ENCODE assay signal across 15 cellular contexts in genomic region chr1:226730064-226730463, GRCh38. TPM values are rescaled to one million over a fixed set of nuclear protein-coding genes. Genes with fewer than 3 reads are reported as not detected.
DNase-seq lines count a peak whose midpoint lies in the region; ATAC-seq and TF ChIP-seq lines count a peak whose summit lies in the region.
"Had no signal": no experiment of that assay in that cellular context is flagged by ENCODE, and none has a peak within 500 bp of the region (broad histone marks: within the 10 kb centered on the region; RNA-seq: fewer than 3 reads in every experiment).

No MANE protein-coding gene starts in this region.

- H3K79me2 ChIP-seq in SU-DHL-6 (ENCODE audit: insufficient read depth, low read length) (peaks cover 100% of the 10 kb centered on the region), SK-N-SH (ENCODE audit: insufficient read depth) (no peaks in the 10 kb centered on the region)

- WGBS in SK-N-SH (ENCODE audit: low lambda C conversion rate) = 89% methylated on average over 1 of the region's 1 CpG

- no peak overlapping the region for H3K9ac ChIP-seq in SU-DHL-6 (ENCODE audit: low read length)
- no peak overlapping the region for H3K9ac ChIP-seq in SK-N-SH

- H3K27ac Mint-ChIP-seq in activated CD4-positive, alpha-beta T cell treated with anti-CD3 and anti-CD28 coated beads for 36 hours = peak overlapping the region; percentile 97
- H3K27ac Mint-ChIP-seq in effector memory CD8-positive, alpha-beta T cell = peak overlapping the region; percentile 89 to 93
- H3K27ac Mint-ChIP-seq in stimulated activated effector memory CD8-positive, alpha-beta T cell treated with anti-CD3 and anti-CD28 coated beads, Interleukin-12 subunit alpha, Interleukin-12 subunit beta, amount 100 ng/mL, for 72 hours = peak overlapping the region; percentile 78
- H3K27ac Mint-ChIP-seq: HFFc6 had no signal

- H3K9me2 ChIP-seq in SU-DHL-6 (replicated peaks; ENCODE audit: insufficient read depth, low read length) (no peaks in the 10 kb centered on the region), SK-N-SH (no peaks in the 10 kb centered on the region)

- peak overlapping the region; percentile 88 for H3K4me3 Mint-ChIP-seq in activated CD4-positive, alpha-beta T cell treated with anti-CD3 and anti-CD28 coated beads for 36 hours
- peak overlapping the region; percentile 87 to 97 for H3K4me3 Mint-ChIP-seq in effector memory CD8-positive, alpha-beta T cell
- peak overlapping the region; percentile 81 for H3K4me3 Mint-ChIP-seq in stimulated activated effector memory CD8-positive, alpha-beta T cell treated with anti-CD3 and anti-CD28 coated beads, Interleukin-12 subunit alpha, Interleukin-12 subunit beta, amount 100 ng/mL, for 72 hours
- H3K4me3 Mint-ChIP-seq: HFFc6 had no signal

- H3K27me3 Mint-ChIP-seq in activated CD4-positive, alpha-beta T cell treated with anti-CD3 and anti-CD28 coated beads for 36 hours = no peaks in the 10 kb centered on the region
- no peaks in the 10 kb centered on the region for H3K27me3 Mint-ChIP-seq in effector memory CD8-positive, alpha-beta T cell

- no peaks in the 10 kb centered on the region for H3K27me3 ChIP-seq in SU-DHL-6 (ENCODE audit: low read length)
- H3K27me3 ChIP-seq in SK-N-SH (ENCODE audit: insufficient read depth) = no peaks in the 10 kb centered on the region

- POLR2A ChIA-PET in activated CD4-positive, alpha-beta T cell treated with anti-CD3 and anti-CD28 coated beads for 36 hours (lab: Charles Lee) = interaction anchor here (1.0 kb wide), 1 partner anchor 68 kb away, joined by 3 read pairs; no protein-coding TSS in a partner anchor
- POLR2A ChIA-PET in SK-N-SH (lab: Yijun Ruan, JAX) = no interaction called here

- no peak for TF ChIP-seq RAD21 in SK-N-SH (IDR thresholded peaks at IDR 0.05; ENCODE audit: low read length)

- H3K9me3 ChIP-seq in SU-DHL-6 (ENCODE audit: insufficient read depth, low read length) (no peaks in the 10 kb centered on the region), SK-N-SH (no peaks in the 10 kb centered on the region)

- no peak for TF ChIP-seq EP300 in SK-N-SH (IDR thresholded peaks at IDR 0.05; ENCODE audit: borderline replicate concordance in 1 of 2, low read depth in 1 of 2, low read length in 1 of 2)

- peaks cover 84% of the 10 kb centered on the region for H3K4me1 Mint-ChIP-seq in activated CD4-positive, alpha-beta T cell treated with anti-CD3 and anti-CD28 coated beads for 36 hours
- H3K4me1 Mint-ChIP-seq in effector memory CD8-positive, alpha-beta T cell (ENCODE audit: low read depth in 2 of 2) = peaks cover 81 to 87% of the 10 kb centered on the region in 2 donors
- H3K4me1 Mint-ChIP-seq in stimulated activated effector memory CD8-positive, alpha-beta T cell treated with anti-CD3 and anti-CD28 coated beads, Interleukin-12 subunit alpha, Interleukin-12 subunit beta, amount 100 ng/mL, for 72 hours = peaks cover 94% of the 10 kb centered on the region

- H3K36me3 Mint-ChIP-seq in activated CD4-positive, alpha-beta T cell treated with anti-CD3 and anti-CD28 coated beads for 36 hours (ENCODE audit: low read depth) = peaks cover 80% of the 10 kb centered on the region
- H3K36me3 Mint-ChIP-seq in effector memory CD8-positive, alpha-beta T cell (ENCODE audit: insufficient read depth) = peaks cover 69% of the 10 kb centered on the region
- peaks cover 99% of the 10 kb centered on the region for H3K36me3 Mint-ChIP-seq in stimulated activated effector memory CD8-positive, alpha-beta T cell treated with anti-CD3 and anti-CD28 coated beads, Interleukin-12 subunit alpha, Interleukin-12 subunit beta, amount 100 ng/mL, for 72 hours

- TF ChIP-seq CTCF in SU-DHL-6 (IDR thresholded peaks at IDR 0.05; ENCODE audit: insufficient read depth, low read length, poor library complexity, severe bottlenecking) = no peak
- no peak for TF ChIP-seq CTCF in SK-N-SH (IDR thresholded peaks at IDR 0.05)

- H2AFZ ChIP-seq in SU-DHL-6 (ENCODE audit: low read depth, low read length, severe bottlenecking) = no peak overlapping the region
- no peak overlapping the region for H2AFZ ChIP-seq in SK-N-SH (ENCODE audit: low read depth)

- peak overlapping the region; percentile 96 for H3K4me2 ChIP-seq in SU-DHL-6 (ENCODE audit: low read depth, low read length, poor library complexity, severe bottlenecking)
- no peak overlapping the region for H3K4me2 ChIP-seq in SK-N-SH

- H3K36me3 ChIP-seq in SU-DHL-6 (ENCODE audit: low read length) (peaks cover 24% of the 10 kb centered on the region; the same call in 1 of the 2 replicates), SK-N-SH (replicated peaks in 1 of 2; ENCODE audit: control insufficient read depth in 1 of 2, insufficient read depth in 2 of 2, low read length in 1 of 2) (peaks cover 0 to 3% of the 10 kb centered on the region in 2 experiments)

- intact Hi-C loops in activated CD4-positive, alpha-beta T cell treated with anti-CD3 and anti-CD28 coated beads for 36 hours (cut with DNase I, micrococcal nuclease) = loop anchor here in 1 of 2 experiments (10.0 kb wide), 1 partner anchor 665 kb away; the partner anchor contains the start of gene H3-3A

- CTCF ChIA-PET in activated CD4-positive, alpha-beta T cell treated with anti-CD3 and anti-CD28 coated beads for 36 hours (lab: Charles Lee) = interaction anchor here (0.8 to 2.6 kb wide), 11 partner anchors 10 to 104 kb away, joined by 3 to 8 read pairs (median 4); partner anchors contain the start of gene ITPKB
- CTCF ChIA-PET in SK-N-SH (lab: Yijun Ruan, JAX) = no interaction called here

- H4K20me1 ChIP-seq in SU-DHL-6 (ENCODE audit: low read depth, low read length) (peaks cover 28% of the 10 kb centered on the region), SK-N-SH (ENCODE audit: insufficient read depth) (no peaks in the 10 kb centered on the region)

- DNase-seq in activated CD4-positive, alpha-beta T cell treated with anti-CD3 and anti-CD28 coated beads for 36 hours = no peak
- no peak for DNase-seq in activated CD4-positive, alpha-beta T cell treated with anti-CD3 and anti-CD28 coated beads, Interleukin-2, amount 50 U/mL, for 1 hour
- DNase-seq in effector memory CD8-positive, alpha-beta T cell = no peak
- DNase-seq in stimulated activated effector memory CD8-positive, alpha-beta T cell treated with anti-CD3 and anti-CD28 coated beads, Interleukin-12 subunit alpha, Interleukin-12 subunit beta, amount 100 ng/mL, for 72 hours (ENCODE audit: low spot score in 2 of 2) = no peak
- no peak for DNase-seq in NCI-H2107 treated with DMSO at 0.1 percent for 48 hours (lab: John Stamatoyannopoulos, UW; ENCODE audit: unreplicated experiment)
- DNase-seq in GDM1 (lab: John Stamatoyannopoulos, UW) = no peak
- no peak for DNase-seq in SK-N-SH
- DNase-seq: activated CD8-positive, alpha-beta memory T cell treated with anti-CD3 and anti-CD28 coated beads, Interleukin-2, amount 50 U/mL, for 48 hours; aorta; EL; HFFc6; islet precursor cell; midbrain; NCI-H1048 had no signal

- H3K9me3 Mint-ChIP-seq in activated CD4-positive, alpha-beta T cell treated with anti-CD3 and anti-CD28 coated beads for 36 hours (ENCODE audit: low read depth) = no peaks in the 10 kb centered on the region
- no peaks in the 10 kb centered on the region for H3K9me3 Mint-ChIP-seq in effector memory CD8-positive, alpha-beta T cell
- no peaks in the 10 kb centered on the region for H3K9me3 Mint-ChIP-seq in stimulated activated effector memory CD8-positive, alpha-beta T cell treated with anti-CD3 and anti-CD28 coated beads, Interleukin-12 subunit alpha, Interleukin-12 subunit beta, amount 100 ng/mL, for 72 hours
- H3K9me3 Mint-ChIP-seq: HFFc6 had no signal

- no peak overlapping the region for H3K4me3 ChIP-seq in SU-DHL-6 (ENCODE audit: insufficient read depth, low read length, poor library complexity, severe bottlenecking)
- no peak overlapping the region for H3K4me3 ChIP-seq in SK-N-SH (ENCODE audit: low read depth in 2 of 2, low read length in 1 of 2)

- ATAC-seq in activated CD4-positive, alpha-beta T cell treated with anti-CD3 and anti-CD28 coated beads for 36 hours = no peak
- peak; percentile 48 for ATAC-seq in effector memory CD8-positive, alpha-beta T cell (replicated peaks)
- no peak for ATAC-seq in stimulated activated effector memory CD8-positive, alpha-beta T cell treated with anti-CD3 and anti-CD28 coated beads, Interleukin-12 subunit alpha, Interleukin-12 subunit beta, amount 100 ng/mL, for 72 hours

- no peaks in the 10 kb centered on the region for H3K4me1 ChIP-seq in SK-N-SH (ENCODE audit: control insufficient read depth in 1 of 2, insufficient read depth in 2 of 2, low read depth in 1 of 2, low read length in 1 of 2)

- H3K27ac ChIP-seq in SU-DHL-6 (ENCODE audit: low read depth, low read length) = no peak overlapping the region
- no peak overlapping the region for H3K27ac ChIP-seq in SK-N-SH (ENCODE audit: low read depth in 2 of 2, low read length in 1 of 2)

- H3F3A ChIP-seq in SU-DHL-6 (ENCODE audit: insufficient read depth) (no peaks in the 10 kb centered on the region; the same call in 1 of the 2 replicates), SK-N-SH (replicated peaks; ENCODE audit: insufficient read depth) (no peaks in the 10 kb centered on the region)

TF ChIP-seq in SK-N-SH, 30 proteins besides CTCF, POLR2A, EP300 and RAD21:
- TF ChIP-seq FOSL2 (IDR thresholded peaks at IDR 0.05; ENCODE audit: borderline replicate concordance, low read depth) = no peak

RNA-seq across cellular contexts. Expression of gene ITPKB, which starts 9.0 kb away (rescaled TPM):
- 10 to 100 TPM; 31.0 to 31.9 TPM for total RNA-seq in activated CD4-positive, alpha-beta T cell treated with anti-CD3 and anti-CD28 coated beads for 36 hours
- 1.8 and 2.4 TPM in 2 replicates for polyA plus RNA-seq in SK-N-SH (2012; rRNA removed)
- 1.0 and 1.7 TPM in 2 replicates for polyA plus RNA-seq in SK-N-SH (2012; cell fraction: cytosol; rRNA removed)
- polyA plus RNA-seq in SK-N-SH (2012; cell fraction: nucleus; rRNA removed) = 3.5 and 3.6 TPM in 2 replicates
